8 cellular contexts compared by ENCODE assay signal in genomic region chr1:225777583-225778411, GRCh38. TPM values are rescaled to one million over a fixed set of nuclear protein-coding genes. Genes with fewer than 3 reads are reported as not detected.
A peak's percentile ranks its signal among the peaks of the same experiment; 100 is the strongest.
DNase-seq lines count a peak whose midpoint lies in the region; ATAC-seq and TF ChIP-seq lines count a peak whose summit lies in the region.

Gene SRP9, plus strand, starts transcription at chr1:225777826. Its CDS starts 115 bp downstream, at chr1:225777941.

- peak; percentile 99 for DNase-seq in GM12865 (ENCODE audit: low read depth)
- peak; percentile 93 for DNase-seq in NCI-H1105 (lab: John Stamatoyannopoulos, UW)
- DNase-seq in SKM-1 treated with dmso at 0.1 percent for 144 hours (lab: John Stamatoyannopoulos, UW; ENCODE audit: unreplicated experiment) = peak; percentile 100
- peak; percentile 99 for DNase-seq in activated naive CD8-positive, alpha-beta T cell treated with anti-CD3 and anti-CD28 coated beads, Interleukin-2, amount 50 U/mL, for 16 hours (ENCODE audit: low read depth, low spot score)
- DNase-seq in Right ventricle myocardium inferior (ENCODE audit: missing footprints) = peak; percentile 99
- peak; percentile 98 to 99 (median 99) for DNase-seq in ovary
- peak; percentile 99 for DNase-seq in tibial artery

- H3K4me1 ChIP-seq in ovary (ENCODE audit: insufficient read depth) = peaks cover 6% of the 10 kb centered on the region
- peaks cover 0 to 57% (median 39%) of the 10 kb centered on the region in 4 donors for H3K4me1 ChIP-seq in tibial artery

- TF ChIP-seq CTCF in GM12865 (IDR thresholded peaks at IDR 0.05; ENCODE audit: insufficient read depth, low read depth, low read length, missing control alignments) = peak; percentile 93
- TF ChIP-seq CTCF in ovary (IDR thresholded peaks at IDR 0.05) = peak; percentile 92 to 94 (median 92)
- TF ChIP-seq CTCF in tibial artery (IDR thresholded peaks at IDR 0.05) = peak; percentile 95

- H3K9me3 ChIP-seq in ovary = no peaks in the 10 kb centered on the region
- no peaks in the 10 kb centered on the region for H3K9me3 ChIP-seq in tibial artery

- H3K27ac ChIP-seq in ovary (peak within 1 kb of the TSS; percentile 80 to 87), tibial artery (peak within 1 kb of the TSS; percentile 92 to 97)

- no peaks in the 10 kb centered on the region for H3K27me3 ChIP-seq in ovary
- no peaks in the 10 kb centered on the region for H3K27me3 ChIP-seq in tibial artery

- TF ChIP-seq POLR2A in ovary (IDR thresholded peaks at IDR 0.05) = peak; percentile 97

- ATAC-seq in HG02642 (IDR thresholded peaks at IDR 0.05; ENCODE audit: poor library complexity, unreplicated experiment) (peak; percentile 99), Right ventricle myocardium inferior (peak; percentile 100)

- intact Hi-C loops in Right ventricle myocardium inferior (cut with DNase I) = loop anchor here (2.0 to 10.0 kb wide), 4 partner anchors 33 to 1087 kb away; partner anchors contain the start of gene EPHX1
- intact Hi-C loops in ovary (cut with DNase I) = loop anchor here in 3 of 4 donors (5.0 to 10.0 kb wide), 6 partner anchors 65 to 200 kb away; partner anchors contain the start of genes LEFTY1 (in 1 of the 3) and TMEM63A (in 1 of the 3)
- intact Hi-C loops in tibial artery (cut with DNase I; ENCODE audit: low total_unique reads) = loop anchor here (2.0 to 5.0 kb wide), 3 partner anchors 33 to 135 kb away; partner anchors contain the start of gene EPHX1

- TF ChIP-seq EP300 in ovary (IDR thresholded peaks at IDR 0.05) = no peak

- WGBS in ovary, 3 donors = 0 to 1% (median 0%) methylated on average over 44 to 48 of the region's 48 CpGs

- peak within 1 kb of the TSS; percentile 77 for H3K4me3 ChIP-seq in GM12865 (ENCODE audit: low read depth, low read length)
- H3K4me3 ChIP-seq in ovary = peak within 1 kb of the TSS; percentile 70
- H3K4me3 ChIP-seq in tibial artery = peak within 1 kb of the TSS; percentile 86 to 89

- no peaks in the 10 kb centered on the region for H3K36me3 ChIP-seq in ovary
- H3K36me3 ChIP-seq in tibial artery = no peaks in the 10 kb centered on the region

RNA-seq across cellular contexts. Expression of gene SRP9, which starts in this region (rescaled TPM):
- total RNA-seq in Right ventricle myocardium inferior (192 TPM), ovary (100 to 1,000 TPM; 151 to 239 (median 193) TPM)
- polyA plus RNA-seq in ovary = 100 to 1,000 TPM; 186 to 187 TPM

Comparison
In these comparisons a context has a peak if more than half of its experiments do, and no peak if none do; other contexts are left out.
1. Peak in every context shown above with its lines: DNase-seq, ATAC-seq, H3K4me3 ChIP-seq and H3K27ac ChIP-seq.